In genomic region chr19:19443902-19444693, GRCh38 we compare ENCODE assay signal across 11 cellular contexts. TPM values are rescaled to one million over a fixed set of nuclear protein-coding genes. Genes with fewer than 3 reads are reported as not detected.
A peak's percentile ranks its signal among the peaks of the same experiment; 100 is the strongest.
DNase-seq lines count a peak whose midpoint lies in the region; ATAC-seq and TF ChIP-seq lines count a peak whose summit lies in the region.
"Had no signal": no experiment of that assay in that cellular context is flagged by ENCODE, and none has a peak within 500 bp of the region (broad histone marks: within the 10 kb centered on the region; RNA-seq: fewer than 3 reads in every experiment).

No MANE protein-coding gene starts in this region.

- TF ChIP-seq CTCF in endothelial cell (IDR thresholded peaks at IDR 0.05; ENCODE audit: unreplicated experiment) (no peak), stomach (IDR thresholded peaks at IDR 0.05) (no peak), MM.1S (IDR thresholded peaks at IDR 0.05; ENCODE audit: low read length) (no peak)

- intact Hi-C loops in right cardiac atrium (cut with DNase I) (no loop called here), cardiac septum (cut with DNase I) (no loop called here), stomach (cut with DNase I; ENCODE audit: low total_unique reads) (no loop called here)

- H3F3A ChIP-seq in MM.1S (ENCODE audit: insufficient read depth, low read length): no peaks in the 10 kb centered on the region

- no peak overlapping the region for H3K4me2 ChIP-seq in MM.1S (ENCODE audit: low read depth, low read length)

- no peak for TF ChIP-seq EP300 in stomach (IDR thresholded peaks at IDR 0.05)

- peak in 1 of 2 donors; percentile 4 for ATAC-seq in right cardiac atrium

- H3K27me3 Mint-ChIP-seq in T-helper 1 cell treated with Interleukin-12 subunit alpha and Interleukin-12 subunit beta and Interleukin-4 antibody, amounts not matched to agents 30 μg/mL and 1 μg/mL, for 36 hours (ENCODE audit: low read depth): no peaks in the 10 kb centered on the region
- H3K27me3 Mint-ChIP-seq in endothelial cell (ENCODE audit: unreplicated experiment): peaks cover 7% of the 10 kb centered on the region

- H3K9ac ChIP-seq in MM.1S (ENCODE audit: low read length): no peak overlapping the region

- H3K9me2 ChIP-seq in MM.1S (replicated peaks; ENCODE audit: insufficient read depth, low read length): no peaks in the 10 kb centered on the region

- no peak overlapping the region for H2AFZ ChIP-seq in MM.1S (ENCODE audit: low read length)

- H3K4me1 ChIP-seq in right cardiac atrium (ENCODE audit: control insufficient read depth, insufficient read depth, low read length) (peaks cover 15% of the 10 kb centered on the region), stomach (peaks cover 23 to 69% (median 48%) of the 10 kb centered on the region in 4 donors), MM.1S (ENCODE audit: low read length) (no peaks in the 10 kb centered on the region)
- H3K4me1 ChIP-seq: prostate gland had no signal

- DNase-seq in right cardiac atrium (no peak), cardiac septum (ENCODE audit: low spot score) (no peak), endothelial cell (ENCODE audit: low spot score) (no peak), stomach (no peak), DMS 273 treated with DMSO at 0.1 percent for 48 hours (lab: John Stamatoyannopoulos, UW) (no peak), amniotic stem cell (lab: John Stamatoyannopoulos, UW) (no peak), MM.1S (no peak)
- DNase-seq: esophagus squamous epithelium, NCI-H1417 treated with DMSO at 0.1 percent for 48 hours had no signal

- H3K79me2 ChIP-seq in MM.1S (ENCODE audit: low read length): peaks cover 93% of the 10 kb centered on the region

- H3K4me3 ChIP-seq in right cardiac atrium (ENCODE audit: low read length): no peak overlapping the region
- no peak overlapping the region for H3K4me3 ChIP-seq in stomach
- no peak overlapping the region for H3K4me3 ChIP-seq in MM.1S (ENCODE audit: low read length)
- H3K4me3 ChIP-seq: esophagus squamous epithelium, prostate gland had no signal

- peak overlapping the region; percentile 74 for H3K27ac Mint-ChIP-seq in T-helper 1 cell treated with Interleukin-12 subunit alpha and Interleukin-12 subunit beta and Interleukin-4 antibody, amounts not matched to agents 30 μg/mL and 1 μg/mL, for 36 hours
- peak overlapping the region; percentile 9 for H3K27ac Mint-ChIP-seq in endothelial cell (ENCODE audit: unreplicated experiment)

- H3K36me3 ChIP-seq in stomach: peaks cover 0 to 4% (median 0%) of the 10 kb centered on the region in 4 donors
- no peaks in the 10 kb centered on the region for H3K36me3 ChIP-seq in MM.1S (replicated peaks; ENCODE audit: insufficient read depth, low read length)
- H3K36me3 ChIP-seq: esophagus squamous epithelium, prostate gland had no signal

- H3K4me3 Mint-ChIP-seq in T-helper 1 cell treated with Interleukin-12 subunit alpha and Interleukin-12 subunit beta and Interleukin-4 antibody, amounts not matched to agents 30 μg/mL and 1 μg/mL, for 36 hours: peak overlapping the region; percentile 19
- no peak overlapping the region for H3K4me3 Mint-ChIP-seq in endothelial cell (ENCODE audit: unreplicated experiment)

- peak overlapping the region; percentile 61 for H3K27ac ChIP-seq in right cardiac atrium (ENCODE audit: low read length)
- H3K27ac ChIP-seq in stomach: peak overlapping the region; percentile 5 to 74 (median 55)
- H3K27ac ChIP-seq in MM.1S (ENCODE audit: low read length): no peak overlapping the region
- H3K27ac ChIP-seq: prostate gland had no signal

- no peaks in the 10 kb centered on the region for H3K27me3 ChIP-seq in right cardiac atrium (ENCODE audit: control insufficient read depth, insufficient read depth)
- H3K27me3 ChIP-seq in stomach: no peaks in the 10 kb centered on the region
- H3K27me3 ChIP-seq in MM.1S (replicated peaks; ENCODE audit: insufficient read depth, low read length): no peaks in the 10 kb centered on the region
- H3K27me3 ChIP-seq: esophagus squamous epithelium had no signal

- H3K9me3 ChIP-seq in right cardiac atrium (ENCODE audit: control insufficient read depth, low read length) (no peaks in the 10 kb centered on the region), stomach (no peaks in the 10 kb centered on the region), MM.1S (replicated peaks; ENCODE audit: insufficient read depth, low read length) (no peaks in the 10 kb centered on the region)
- H3K9me3 ChIP-seq: esophagus squamous epithelium, prostate gland had no signal

- WGBS in right cardiac atrium: 91% methylated on average over 12 of the region's 12 CpGs
- 72 to 90% (median 82%) methylated on average over 11 to 12 of the region's 12 CpGs for WGBS in stomach, 5 donors

- H3K4me1 Mint-ChIP-seq in T-helper 1 cell treated with Interleukin-12 subunit alpha and Interleukin-12 subunit beta and Interleukin-4 antibody, amounts not matched to agents 30 μg/mL and 1 μg/mL, for 36 hours (ENCODE audit: low read depth): peaks cover 57% of the 10 kb centered on the region
- H3K4me1 Mint-ChIP-seq in endothelial cell (ENCODE audit: unreplicated experiment): peaks cover 35% of the 10 kb centered on the region

- H3K36me3 Mint-ChIP-seq in T-helper 1 cell treated with Interleukin-12 subunit alpha and Interleukin-12 subunit beta and Interleukin-4 antibody, amounts not matched to agents 30 μg/mL and 1 μg/mL, for 36 hours (ENCODE audit: low read depth): peaks cover 21% of the 10 kb centered on the region
- peaks cover 16% of the 10 kb centered on the region for H3K36me3 Mint-ChIP-seq in endothelial cell (ENCODE audit: low read depth, unreplicated experiment)

- H3K9me3 Mint-ChIP-seq in T-helper 1 cell treated with Interleukin-12 subunit alpha and Interleukin-12 subunit beta and Interleukin-4 antibody, amounts not matched to agents 30 μg/mL and 1 μg/mL, for 36 hours: no peaks in the 10 kb centered on the region
- no peaks in the 10 kb centered on the region for H3K9me3 Mint-ChIP-seq in endothelial cell (ENCODE audit: unreplicated experiment)

- no peak for TF ChIP-seq POLR2A in stomach (IDR thresholded peaks at IDR 0.05)

- H4K20me1 ChIP-seq in MM.1S (ENCODE audit: insufficient read depth, low read length): peaks cover 37% of the 10 kb centered on the region

RNA-seq across cellular contexts. Expression of gene GATAD2A, which starts 38.6 kb away (rescaled TPM):
- 10 to 100 TPM; 31.4 to 53.9 (median 36.0) TPM for total RNA-seq in right cardiac atrium
- polyA plus RNA-seq in right cardiac atrium: 12.2 TPM
- 39.9 TPM for total RNA-seq in cardiac septum
- total RNA-seq in endothelial cell (ENCODE audit: unreplicated experiment): 150 TPM
- total RNA-seq in stomach: 100 to 1,000 TPM in 1 of 5 donors, 10 to 100 TPM in 3, 1 to 10 TPM in 1; 9.3 to 119 (median 27.2) TPM
- polyA plus RNA-seq in stomach: 10 to 100 TPM; 10.1 to 21.4 (median 17.9) TPM
